7 cellular contexts compared by ENCODE assay signal in the genomic region with DNA sequence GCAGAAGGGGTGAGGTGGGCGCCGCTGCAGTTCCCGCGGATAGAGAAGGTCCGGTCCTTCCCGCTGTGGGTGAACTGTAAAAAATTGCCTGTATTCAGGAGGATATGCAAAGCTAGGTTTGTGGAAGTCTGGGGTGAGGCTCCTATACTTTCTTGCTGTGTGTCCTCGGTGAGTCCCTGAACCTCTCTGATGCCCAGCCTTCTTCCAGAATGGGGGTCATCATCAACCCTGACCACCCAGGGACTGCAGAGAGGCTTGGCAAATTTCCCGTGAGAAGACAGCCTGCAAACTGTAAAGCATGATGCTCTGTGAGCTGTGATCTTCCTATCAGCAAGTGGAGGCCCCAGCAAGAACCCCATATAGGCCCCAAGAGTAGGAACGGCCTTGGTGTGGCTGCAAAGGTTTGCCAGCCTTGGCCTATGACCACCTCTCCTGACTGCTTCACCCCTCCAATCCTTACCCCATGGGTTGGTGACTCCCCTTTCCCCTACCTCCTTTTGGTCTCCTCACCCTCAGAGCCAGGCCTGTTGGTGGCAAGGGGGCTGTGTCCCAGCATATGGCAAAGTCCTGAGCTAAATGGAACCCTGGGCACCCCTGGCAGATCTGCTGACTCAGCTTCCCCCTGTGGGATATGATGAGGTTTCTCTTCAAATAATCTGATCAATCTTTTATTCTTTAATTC. TPM values are rescaled to one million over a fixed set of nuclear protein-coding genes. Genes with fewer than 3 reads are reported as not detected.
A peak's percentile ranks its signal among the peaks of the same experiment; 100 is the strongest.
DNase-seq lines count a peak whose midpoint lies in the region; ATAC-seq and TF ChIP-seq lines count a peak whose summit lies in the region.

No MANE protein-coding gene starts in this region.

- peak overlapping the region; percentile 74 for H3K27ac Mint-ChIP-seq in chondrocyte (ENCODE audit: unreplicated experiment)
- H3K27ac Mint-ChIP-seq in nephron = peak overlapping the region; percentile 4 to 30 (median 23)

- H3K36me3 Mint-ChIP-seq in chondrocyte (ENCODE audit: low read depth) (peaks cover 23% of the 10 kb centered on the region), nephron (ENCODE audit: low read depth) (peaks cover 32% of the 10 kb centered on the region)

- no peaks in the 10 kb centered on the region for H3K27me3 Mint-ChIP-seq in chondrocyte (ENCODE audit: low read depth)
- H3K27me3 Mint-ChIP-seq in nephron (ENCODE audit: low read depth) = peaks cover 5% of the 10 kb centered on the region

- H3K9me3 Mint-ChIP-seq in chondrocyte (ENCODE audit: low read depth) = no peaks in the 10 kb centered on the region
- no peaks in the 10 kb centered on the region for H3K9me3 Mint-ChIP-seq in nephron

- peak overlapping the region; percentile 93 for H3K4me3 Mint-ChIP-seq in chondrocyte (ENCODE audit: unreplicated experiment)
- H3K4me3 Mint-ChIP-seq in nephron = peak overlapping the region; percentile 87 to 93 (median 92)

- ATAC-seq in GM18870 (IDR thresholded peaks at IDR 0.05; ENCODE audit: unreplicated experiment) = peak; percentile 3
- ATAC-seq in HG02973 (IDR thresholded peaks at IDR 0.05; ENCODE audit: unreplicated experiment) = no peak

- DNase-seq in Kasumi-1 (lab: John Stamatoyannopoulos, UW) (peak; percentile 20 to 22), chondrocyte (ENCODE audit: low spot score) (no peak), superior temporal gyrus (ENCODE audit: extremely low spot score) (no peak), glomerular visceral epithelial cell (ENCODE audit: extremely low spot score) (no peak)

- H3K4me1 Mint-ChIP-seq in chondrocyte (ENCODE audit: low read depth) (peaks cover 67% of the 10 kb centered on the region), nephron (peaks cover 62% of the 10 kb centered on the region)

- TF ChIP-seq CTCF in chondrocyte (IDR thresholded peaks at IDR 0.05) (peak; percentile 21), nephron (IDR thresholded peaks at IDR 0.05; ENCODE audit: unreplicated experiment in 3 of 3) (no peak)

RNA-seq across cellular contexts. Expression of a gene that starts 0.8 kb away (rescaled TPM):
- total RNA-seq in chondrocyte = 36.8 to 74.6 TPM (median 74.2 TPM) in 3 replicates

RNA-seq across cellular contexts. Expression of a gene that starts 31.0 kb away (rescaled TPM):
- total RNA-seq in chondrocyte = 1.3 to 3.6 TPM (median 2.8 TPM) in 3 replicates

Comparison
In these comparisons a context has a peak if more than half of its experiments do, and no peak if none do; other contexts are left out.
1. DNase-seq: peak in Kasumi-1 (2 of 2); none in chondrocyte (single experiment), superior temporal gyrus (single experiment) and glomerular visceral epithelial cell (single experiment).